In the genomic region with DNA sequence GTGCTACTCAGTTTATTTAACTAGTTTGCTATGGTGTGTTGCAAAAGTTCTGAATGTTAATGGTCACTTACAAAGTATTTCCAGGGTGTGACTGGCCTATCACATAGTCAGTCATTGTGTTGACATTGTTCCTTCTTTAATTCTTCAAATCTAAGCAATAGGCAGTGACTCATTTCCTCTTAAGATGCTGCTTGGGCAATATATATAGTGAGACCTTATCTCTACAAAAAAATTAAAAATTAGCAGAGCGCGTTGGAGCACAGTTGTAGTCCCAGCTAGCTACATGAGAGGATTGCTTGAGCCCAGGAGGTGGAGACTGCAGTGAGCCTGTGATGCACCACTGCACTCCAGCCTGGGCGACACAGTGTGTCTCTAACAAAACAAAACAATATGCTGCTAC, we compare ENCODE assay signal across 15 cellular contexts. TPM values are rescaled to one million over a fixed set of nuclear protein-coding genes. Genes with fewer than 3 reads are reported as not detected.
DNase-seq lines count a peak whose midpoint lies in the region; ATAC-seq, FAIRE-seq and TF ChIP-seq lines count a peak whose summit lies in the region.
"Had no signal": no experiment of that assay in that cellular context is flagged by ENCODE, and none has a peak within 500 bp of the region (broad histone marks: within the 10 kb centered on the region; RNA-seq: fewer than 3 reads in every experiment).

No MANE protein-coding gene starts in this region.

- no peak overlapping the region for H3K27ac Mint-ChIP-seq in stimulated activated naive CD8-positive, alpha-beta T cell treated with anti-CD3 and anti-CD28 coated beads, Interleukin-15, amount 100 ng/mL, for 72 hours
- H3K27ac Mint-ChIP-seq: activated CD8-positive, alpha-beta T cell treated with anti-CD3 and anti-CD28 coated beads for 36 hours; immature natural killer cell had no signal

- H4K20me1 ChIP-seq in SK-N-SH (ENCODE audit: insufficient read depth): no peaks in the 10 kb centered on the region

- no peaks in the 10 kb centered on the region for H3K79me2 ChIP-seq in SK-N-SH (ENCODE audit: insufficient read depth)

- H3K4me2 ChIP-seq in SK-N-SH: 0 out of 2 replicates have a peak overlapping the region, but pooled peaks have one; percentile 17

- no peak for FAIRE-seq in GM12892 (lab: Jason Lieb, UNC)
- FAIRE-seq: GM12878 had no signal

- H3K9ac ChIP-seq in SK-N-SH: no peak overlapping the region

- TF ChIP-seq RAD21 in SK-N-SH (IDR thresholded peaks at IDR 0.05; ENCODE audit: low read length): no peak

- no peaks in the 10 kb centered on the region for H3K9me2 ChIP-seq in SK-N-SH

- H3F3A ChIP-seq in SK-N-SH (replicated peaks; ENCODE audit: insufficient read depth): no peaks in the 10 kb centered on the region

- H3K4me3 ChIP-seq in SK-N-SH (ENCODE audit: low read depth in 2 of 2, low read length in 1 of 2) (no peak overlapping the region), fibroblast of pulmonary artery (replicated peaks; ENCODE audit: low read depth, low read length) (no peak overlapping the region)
- H3K4me3 ChIP-seq: ascending aorta, GM12878, stomach had no signal

- H2AFZ ChIP-seq in SK-N-SH (ENCODE audit: low read depth): no peak overlapping the region

- peaks cover 10% of the 10 kb centered on the region for H3K27me3 Mint-ChIP-seq in stimulated activated naive CD8-positive, alpha-beta T cell treated with anti-CD3 and anti-CD28 coated beads, Interleukin-15, amount 100 ng/mL, for 72 hours
- H3K27me3 Mint-ChIP-seq: activated CD8-positive, alpha-beta T cell treated with anti-CD3 and anti-CD28 coated beads for 36 hours had no signal

- 83% methylated on average over 3 of the region's 3 CpGs for WGBS in SK-N-SH (ENCODE audit: low lambda C conversion rate)

- H3K4me3 Mint-ChIP-seq in stimulated activated naive CD8-positive, alpha-beta T cell treated with anti-CD3 and anti-CD28 coated beads, Interleukin-15, amount 100 ng/mL, for 72 hours: no peak overlapping the region
- H3K4me3 Mint-ChIP-seq: activated CD8-positive, alpha-beta T cell treated with anti-CD3 and anti-CD28 coated beads for 36 hours; immature natural killer cell had no signal

- no peak for TF ChIP-seq POLR2A in GM12892 (IDR thresholded peaks at IDR 0.05; ENCODE audit: low read depth, low read length)

- no peaks in the 10 kb centered on the region for H3K9me3 Mint-ChIP-seq in stimulated activated naive CD8-positive, alpha-beta T cell treated with anti-CD3 and anti-CD28 coated beads, Interleukin-15, amount 100 ng/mL, for 72 hours
- H3K9me3 Mint-ChIP-seq: activated CD8-positive, alpha-beta T cell treated with anti-CD3 and anti-CD28 coated beads for 36 hours; immature natural killer cell had no signal

- DNase-seq in SK-N-SH: no peak
- DNase-seq in RKO (ENCODE audit: low spot score): peak; percentile 77
- peak; percentile 91 for DNase-seq in fibroblast of pulmonary artery (ENCODE audit: low read depth)
- DNase-seq in stromal cell of bone marrow (ENCODE audit: low read depth): peak; percentile 57
- no peak for DNase-seq in stimulated activated naive CD8-positive, alpha-beta T cell treated with anti-CD3 and anti-CD28 coated beads, Interleukin-15, amount 100 ng/mL, for 72 hours
- DNase-seq in stimulated activated naive CD4-positive, alpha-beta T cell treated with Interleukin-2 at 50 U/mL for 16 hours (lab: John Stamatoyannopoulos, UW): no peak
- DNase-seq in GM12892 (ENCODE audit: insufficient read length): no peak
- DNase-seq: activated CD8-positive, alpha-beta T cell treated with anti-CD3 and anti-CD28 coated beads for 36 hours; immature natural killer cell; NCI-H510A treated with DMSO at 0.1 percent for 48 hours; stomach had no signal

- no peaks in the 10 kb centered on the region for H3K27me3 ChIP-seq in SK-N-SH (ENCODE audit: insufficient read depth)
- H3K27me3 ChIP-seq: ascending aorta, stomach had no signal

- POLR2A ChIA-PET in SK-N-SH (lab: Yijun Ruan, JAX): no interaction called here

- H3K36me3 ChIP-seq in SK-N-SH (replicated peaks in 1 of 2; ENCODE audit: control insufficient read depth in 1 of 2, insufficient read depth in 2 of 2, low read length in 1 of 2): no peaks in the 10 kb centered on the region
- H3K36me3 ChIP-seq: ascending aorta, stomach had no signal

- no peak for TF ChIP-seq EP300 in SK-N-SH (IDR thresholded peaks at IDR 0.05; ENCODE audit: borderline replicate concordance in 1 of 2, low read depth in 1 of 2, low read length in 1 of 2)

- CTCF ChIA-PET in SK-N-SH (lab: Yijun Ruan, JAX): no interaction called here

- no peaks in the 10 kb centered on the region for H3K9me3 ChIP-seq in SK-N-SH
- H3K9me3 ChIP-seq: ascending aorta, stomach had no signal

- H3K4me1 Mint-ChIP-seq in stimulated activated naive CD8-positive, alpha-beta T cell treated with anti-CD3 and anti-CD28 coated beads, Interleukin-15, amount 100 ng/mL, for 72 hours: peaks cover 7% of the 10 kb centered on the region

- TF ChIP-seq CTCF in SK-N-SH (IDR thresholded peaks at IDR 0.05): no peak
- TF ChIP-seq CTCF in fibroblast of pulmonary artery (IDR thresholded peaks at IDR 0.05; ENCODE audit: low read length, missing control alignments): no peak

- peaks cover 4 to 5% of the 10 kb centered on the region in 2 experiments; a peak in 3 of 4 replicates for H3K4me1 ChIP-seq in SK-N-SH (ENCODE audit: control insufficient read depth in 1 of 2, insufficient read depth in 2 of 2, low read depth in 1 of 2, low read length in 1 of 2)
- H3K4me1 ChIP-seq: ascending aorta had no signal

- ATAC-seq in SK-N-SH treated with all-trans-retinoic acid at 6 μM for 48 hours: no peak
- no peak for ATAC-seq in stimulated activated naive CD8-positive, alpha-beta T cell treated with anti-CD3 and anti-CD28 coated beads, Interleukin-15, amount 100 ng/mL, for 72 hours
- ATAC-seq: activated CD8-positive, alpha-beta T cell treated with anti-CD3 and anti-CD28 coated beads for 36 hours; GM12878 had no signal

- H3K27ac ChIP-seq in SK-N-SH (ENCODE audit: low read depth in 2 of 2, low read length in 1 of 2): no peak overlapping the region
- H3K27ac ChIP-seq: 22Rv1, ascending aorta, stomach had no signal

TF ChIP-seq in SK-N-SH, 30 proteins besides CTCF, POLR2A, EP300 and RAD21:
- no peak for TF ChIP-seq TEAD4 (IDR thresholded peaks at IDR 0.05; ENCODE audit: borderline replicate concordance, insufficient read depth)
- TF ChIP-seq FOSL2 (IDR thresholded peaks at IDR 0.05; ENCODE audit: borderline replicate concordance, low read depth): peak; percentile 15; the same call in 1 of the 2 replicates
TF ChIP-seq in SK-N-SH: peak in this region for 1.

TF ChIP-seq in SK-N-SH treated with all-trans-retinoic acid at 6 μM for 48 hours, 23 proteins besides CTCF, POLR2A, EP300 and RAD21 (continues in another document):
- TF ChIP-seq, protein P1, sequence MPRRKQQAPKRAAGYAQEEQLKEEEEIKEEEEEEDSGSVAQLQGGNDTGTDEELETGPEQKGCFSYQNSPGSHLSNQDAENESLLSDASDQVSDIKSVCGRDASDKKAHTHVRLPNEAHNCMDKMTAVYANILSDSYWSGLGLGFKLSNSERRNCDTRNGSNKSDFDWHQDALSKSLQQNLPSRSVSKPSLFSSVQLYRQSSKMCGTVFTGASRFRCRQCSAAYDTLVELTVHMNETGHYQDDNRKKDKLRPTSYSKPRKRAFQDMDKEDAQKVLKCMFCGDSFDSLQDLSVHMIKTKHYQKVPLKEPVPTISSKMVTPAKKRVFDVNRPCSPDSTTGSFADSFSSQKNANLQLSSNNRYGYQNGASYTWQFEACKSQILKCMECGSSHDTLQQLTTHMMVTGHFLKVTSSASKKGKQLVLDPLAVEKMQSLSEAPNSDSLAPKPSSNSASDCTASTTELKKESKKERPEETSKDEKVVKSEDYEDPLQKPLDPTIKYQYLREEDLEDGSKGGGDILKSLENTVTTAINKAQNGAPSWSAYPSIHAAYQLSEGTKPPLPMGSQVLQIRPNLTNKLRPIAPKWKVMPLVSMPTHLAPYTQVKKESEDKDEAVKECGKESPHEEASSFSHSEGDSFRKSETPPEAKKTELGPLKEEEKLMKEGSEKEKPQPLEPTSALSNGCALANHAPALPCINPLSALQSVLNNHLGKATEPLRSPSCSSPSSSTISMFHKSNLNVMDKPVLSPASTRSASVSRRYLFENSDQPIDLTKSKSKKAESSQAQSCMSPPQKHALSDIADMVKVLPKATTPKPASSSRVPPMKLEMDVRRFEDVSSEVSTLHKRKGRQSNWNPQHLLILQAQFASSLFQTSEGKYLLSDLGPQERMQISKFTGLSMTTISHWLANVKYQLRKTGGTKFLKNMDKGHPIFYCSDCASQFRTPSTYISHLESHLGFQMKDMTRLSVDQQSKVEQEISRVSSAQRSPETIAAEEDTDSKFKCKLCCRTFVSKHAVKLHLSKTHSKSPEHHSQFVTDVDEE (CRISPR knock-in tag; IDR thresholded peaks at IDR 0.05): no peak
- TF ChIP-seq CSDC2 (CRISPR knock-in tag; IDR thresholded peaks at IDR 0.05): no peak
- TF ChIP-seq GLIS3 (CRISPR knock-in tag; IDR thresholded peaks at IDR 0.05): no peak
- TF ChIP-seq POU6F1 (CRISPR knock-in tag; IDR thresholded peaks at IDR 0.05; ENCODE audit: borderline replicate concordance, low read depth): no peak
- no peak for TF ChIP-seq ZC3H10 (CRISPR knock-in tag; IDR thresholded peaks at IDR 0.05)
- no peak for TF ChIP-seq ZFP3 (CRISPR knock-in tag; IDR thresholded peaks at IDR 0.05)
- no peak for TF ChIP-seq TCF4 (CRISPR knock-in tag; IDR thresholded peaks at IDR 0.05; ENCODE audit: borderline replicate concordance)
- TF ChIP-seq BACH2 (CRISPR knock-in tag; IDR thresholded peaks at IDR 0.05; ENCODE audit: borderline replicate concordance): no peak
- no peak for TF ChIP-seq ISL1 (CRISPR knock-in tag; IDR thresholded peaks at IDR 0.05)
- no peak for TF ChIP-seq ZNF8 (CRISPR knock-in tag; IDR thresholded peaks at IDR 0.05)

RNA-seq across cellular contexts. Expression of gene CCDC88A, which starts 5.8 kb away (rescaled TPM):
- polyA plus RNA-seq in SK-N-SH (2012; rRNA removed): 7.0 and 10.1 TPM in 2 replicates
- 9.0 and 9.2 TPM in 2 replicates for polyA plus RNA-seq in SK-N-SH (2012; cell fraction: cytosol; rRNA removed)
- polyA plus RNA-seq in SK-N-SH (2012; cell fraction: nucleus; rRNA removed): 11.7 and 21.7 TPM in 2 replicates
- polyA plus RNA-seq in GM12892 (2012; ENCODE audit: missing spikeins): 37.0 TPM

Comparison
In these comparisons a context has a peak if more than half of its experiments do, and no peak if none do; other contexts are left out.
1. DNase-seq: peak in RKO (single experiment), fibroblast of pulmonary artery (single experiment) and stromal cell of bone marrow (single experiment); none in SK-N-SH (single experiment), stimulated activated naive CD8-positive, alpha-beta T cell treated with anti-CD3 and anti-CD28 coated beads, Interleukin-15, amount 100 ng/mL, for 72 hours (0 of 2), stimulated activated naive CD4-positive, alpha-beta T cell treated with Interleukin-2 at 50 U/mL for 16 hours (single experiment) and GM12892 (single experiment).